Comparison of ENCODE assay signal across 39 cellular contexts in the genomic region with DNA sequence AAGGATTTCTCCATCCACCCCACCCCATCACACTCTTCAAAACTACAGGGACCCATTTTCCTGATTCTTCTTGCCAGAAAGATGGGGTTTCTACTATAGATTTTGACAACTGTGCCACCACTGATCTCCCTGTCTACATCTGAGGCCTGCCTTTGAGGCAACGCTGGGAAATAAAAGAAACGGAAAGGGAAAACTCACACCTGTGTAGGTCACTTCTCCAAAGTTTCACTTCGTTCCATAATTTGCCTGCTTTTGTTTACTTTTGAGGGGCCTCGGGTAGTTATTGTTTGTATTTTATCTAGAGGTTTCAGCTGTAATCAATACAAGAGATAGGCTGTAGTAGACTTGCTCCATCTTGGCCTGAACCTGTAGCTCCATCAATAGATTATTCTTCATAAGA. TPM values are rescaled to one million over a fixed set of nuclear protein-coding genes. Genes with fewer than 3 reads are reported as not detected.
"Had no signal": no experiment of that assay in that cellular context is flagged by ENCODE, and none has a peak within 500 bp of the region (broad histone marks: within the 10 kb centered on the region; RNA-seq: fewer than 3 reads in every experiment).

No MANE protein-coding gene starts in this region.

- H3K27ac ChIP-seq: adrenal gland, cardiac muscle cell, WERI-Rb-1 had no signal

- H3K27me3 ChIP-seq: adrenal gland, cardiac muscle cell had no signal

- H3K27me3 Mint-ChIP-seq: activated naive CD8-positive, alpha-beta T cell treated with anti-CD3 and anti-CD28 coated beads for 36 hours; activated T-cell treated with anti-CD3 and anti-CD28 coated beads, Interleukin-2, amount 50 U/mL, for 24 hours; brain had no signal

- DNase-seq: activated CD4-positive, alpha-beta memory T cell treated with anti-CD3 and anti-CD28 coated beads, Interleukin-2, amount 10 ng/mL, durations not matched to agents 7 days and 5 days; activated CD4-positive, alpha-beta T cell treated with anti-CD3 and anti-CD28 coated beads for 1 hour; activated CD4-positive, alpha-beta T cell treated with anti-CD3 and anti-CD28 coated beads for 36 hours; activated CD4-positive, alpha-beta T cell treated with anti-CD3 and anti-CD28 coated beads for 48 hours; activated CD4-positive, alpha-beta T cell treated with anti-CD3 and anti-CD28 coated beads, Interleukin-2, amount 10 ng/mL, durations not matched to agents 7 days and 5 days; activated CD4-positive, alpha-beta T cell treated with anti-CD3 and anti-CD28 coated beads, Interleukin-2, amount 50 U/mL, for 48 hours; activated CD4-positive, CD25-positive, alpha-beta regulatory T cell; activated CD8-positive, alpha-beta memory T cell treated with anti-CD3 and anti-CD28 coated beads for 24 hours; activated CD8-positive, alpha-beta memory T cell treated with anti-CD3 and anti-CD28 coated beads, Interleukin-2, amount 10 ng/mL, durations not matched to agents 7 days and 5 days; activated CD8-positive, alpha-beta memory T cell treated with anti-CD3 and anti-CD28 coated beads, Interleukin-2, amount 50 U/mL, for 48 hours; activated CD8-positive, alpha-beta T cell treated with anti-CD3 and anti-CD28 coated beads, Interleukin-2, amount 10 ng/mL, durations not matched to agents 7 days and 5 days; activated effector memory CD4-positive, alpha-beta T cell treated with anti-CD3 and anti-CD28 coated beads, Interleukin-2, amount 50 U/mL, for 16 hours; activated gamma-delta T cell treated with Interleukin-2 at 50 U/mL for 16 hours; activated naive CD4-positive, alpha-beta T cell; activated naive CD4-positive, alpha-beta T cell treated with anti-CD3 and anti-CD28 coated beads for 36 hours; activated naive CD4-positive, alpha-beta T cell treated with anti-CD3 and anti-CD28 coated beads, Interleukin-2, amount 50 U/mL, for 16 hours; activated naive CD8-positive, alpha-beta T cell treated with anti-CD3 and anti-CD28 coated beads for 36 hours; activated T-cell treated with anti-CD3 and anti-CD28 coated beads, Interleukin-2, amount 50 U/mL, for 24 hours; activated T-cell treated with anti-CD3 and anti-CD28 coated beads, Interleukin-2, amount 50 U/mL, for 48 hours; adrenal gland; amniotic stem cell; aorta; central memory CD4-positive, alpha-beta T cell; SW 1271; T-helper 1 cell; T-helper 2 cell; T-helper 9 cell; WERI-Rb-1 had no signal

- H3K4me1 Mint-ChIP-seq: activated CD4-positive, alpha-beta memory T cell treated with anti-CD3 and anti-CD28 coated beads, Interleukin-2, amount 10 ng/mL, durations not matched to agents 7 days and 5 days; activated CD4-positive, alpha-beta T cell treated with anti-CD3 and anti-CD28 coated beads for 36 hours; activated CD4-positive, alpha-beta T cell treated with anti-CD3 and anti-CD28 coated beads, Interleukin-2, amount 10 ng/mL, durations not matched to agents 7 days and 5 days; activated CD8-positive, alpha-beta memory T cell treated with anti-CD3 and anti-CD28 coated beads, Interleukin-2, amount 10 ng/mL, durations not matched to agents 7 days and 5 days; activated naive CD8-positive, alpha-beta T cell treated with anti-CD3 and anti-CD28 coated beads for 36 hours had no signal

- H3K27ac Mint-ChIP-seq: activated CD4-positive, alpha-beta memory T cell treated with anti-CD3 and anti-CD28 coated beads, Interleukin-2, amount 10 ng/mL, durations not matched to agents 7 days and 5 days; activated CD4-positive, alpha-beta T cell treated with anti-CD3 and anti-CD28 coated beads for 36 hours; activated CD4-positive, alpha-beta T cell treated with anti-CD3 and anti-CD28 coated beads, Interleukin-2, amount 10 ng/mL, durations not matched to agents 7 days and 5 days; activated CD8-positive, alpha-beta memory T cell treated with anti-CD3 and anti-CD28 coated beads, Interleukin-2, amount 10 ng/mL, durations not matched to agents 7 days and 5 days; activated CD8-positive, alpha-beta T cell treated with anti-CD3 and anti-CD28 coated beads, Interleukin-2, amount 10 ng/mL, durations not matched to agents 7 days and 5 days; activated naive CD4-positive, alpha-beta T cell treated with anti-CD3 and anti-CD28 coated beads for 36 hours; activated naive CD4-positive, alpha-beta T cell treated with anti-CD3 and anti-CD28 coated beads, Interleukin-2, amount 50 U/mL, for 72 hours; activated naive CD8-positive, alpha-beta T cell treated with anti-CD3 and anti-CD28 coated beads for 36 hours; activated T-cell treated with anti-CD3 and anti-CD28 coated beads, Interleukin-2, amount 50 U/mL, for 24 hours; activated T-helper 2 cell treated with anti-CD3 and anti-CD28 coated beads, Interferon-gamma antibody, Interleukin-2, Interleukin-4, amounts not matched to agents 10 μg/mL and 5 μg/mL and 100 μg/mL, durations not matched to agents 14 hours and 24 hours and 36 hours; brain; T-helper 1 cell treated with Interleukin-12 subunit alpha and Interleukin-12 subunit beta and Interleukin-4 antibody, amounts not matched to agents 30 μg/mL and 1 μg/mL, for 36 hours; T-helper 2 cell treated with Interferon-gamma antibody and Interleukin-4, amounts not matched to agents 5 μg/mL and 100 μg/mL, for 36 hours; WTC11 had no signal

- H3K4me1 ChIP-seq: adrenal gland had no signal

- H3K4me3 Mint-ChIP-seq: activated CD4-positive, alpha-beta memory T cell treated with anti-CD3 and anti-CD28 coated beads, Interleukin-2, amount 10 ng/mL, durations not matched to agents 7 days and 5 days; activated CD4-positive, alpha-beta T cell treated with anti-CD3 and anti-CD28 coated beads for 36 hours; activated CD4-positive, alpha-beta T cell treated with anti-CD3 and anti-CD28 coated beads, Interleukin-2, amount 10 ng/mL, durations not matched to agents 7 days and 5 days; activated CD8-positive, alpha-beta memory T cell treated with anti-CD3 and anti-CD28 coated beads, Interleukin-2, amount 10 ng/mL, durations not matched to agents 7 days and 5 days; activated CD8-positive, alpha-beta T cell treated with anti-CD3 and anti-CD28 coated beads, Interleukin-2, amount 10 ng/mL, durations not matched to agents 7 days and 5 days; activated naive CD4-positive, alpha-beta T cell treated with anti-CD3 and anti-CD28 coated beads for 36 hours; activated naive CD8-positive, alpha-beta T cell treated with anti-CD3 and anti-CD28 coated beads for 36 hours; activated T-cell treated with anti-CD3 and anti-CD28 coated beads, Interleukin-2, amount 50 U/mL, for 24 hours; brain; T-helper 1 cell treated with Interleukin-12 subunit alpha and Interleukin-12 subunit beta and Interleukin-4 antibody, amounts not matched to agents 30 μg/mL and 1 μg/mL, for 36 hours; T-helper 2 cell treated with Interferon-gamma antibody and Interleukin-4, amounts not matched to agents 5 μg/mL and 100 μg/mL, for 36 hours; WTC11 had no signal

- H3K9me3 Mint-ChIP-seq: activated CD4-positive, alpha-beta memory T cell treated with anti-CD3 and anti-CD28 coated beads, Interleukin-2, amount 10 ng/mL, durations not matched to agents 7 days and 5 days; activated CD4-positive, alpha-beta T cell treated with anti-CD3 and anti-CD28 coated beads, Interleukin-2, amount 10 ng/mL, durations not matched to agents 7 days and 5 days; activated naive CD4-positive, alpha-beta T cell treated with anti-CD3 and anti-CD28 coated beads for 36 hours; activated naive CD4-positive, alpha-beta T cell treated with anti-CD3 and anti-CD28 coated beads, Interleukin-2, amount 50 U/mL, for 72 hours; activated naive CD8-positive, alpha-beta T cell treated with anti-CD3 and anti-CD28 coated beads for 36 hours; activated T-helper 2 cell treated with anti-CD3 and anti-CD28 coated beads, Interferon-gamma antibody, Interleukin-2, Interleukin-4, amounts not matched to agents 10 μg/mL and 5 μg/mL and 100 μg/mL, durations not matched to agents 14 hours and 24 hours and 36 hours; T-helper 1 cell treated with Interleukin-12 subunit alpha and Interleukin-12 subunit beta and Interleukin-4 antibody, amounts not matched to agents 30 μg/mL and 1 μg/mL, for 36 hours; T-helper 2 cell treated with Interferon-gamma antibody and Interleukin-4, amounts not matched to agents 5 μg/mL and 100 μg/mL, for 36 hours had no signal

- H3K36me3 Mint-ChIP-seq: activated CD8-positive, alpha-beta memory T cell treated with anti-CD3 and anti-CD28 coated beads, Interleukin-2, amount 10 ng/mL, durations not matched to agents 7 days and 5 days; activated naive CD4-positive, alpha-beta T cell treated with anti-CD3 and anti-CD28 coated beads, Interleukin-2, amount 50 U/mL, for 72 hours; activated naive CD8-positive, alpha-beta T cell treated with anti-CD3 and anti-CD28 coated beads for 36 hours had no signal

- H3K36me3 ChIP-seq: adrenal gland, cardiac muscle cell had no signal

- ATAC-seq: activated CD4-positive, alpha-beta T cell treated with anti-CD3 and anti-CD28 coated beads for 36 hours; activated CD4-positive, CD25-positive, alpha-beta regulatory T cell treated with anti-CD3 and anti-CD28 coated beads, Interleukin-2, amount 50 U/mL, for 24 hours; activated CD8-positive, alpha-beta memory T cell treated with anti-CD3 and anti-CD28 coated beads, Interleukin-2, amount 10 ng/mL, durations not matched to agents 7 days and 5 days; activated CD8-positive, alpha-beta T cell treated with anti-CD3 and anti-CD28 coated beads, Interleukin-2, amount 10 ng/mL, durations not matched to agents 7 days and 5 days; activated naive CD4-positive, alpha-beta T cell treated with anti-CD3 and anti-CD28 coated beads, Interleukin-2, amount 50 U/mL, for 72 hours; WTC11 had no signal

- H3K4me3 ChIP-seq: adrenal gland, cardiac muscle cell had no signal

- FAIRE-seq: astrocyte, bronchial epithelial cell, TTC549 had no signal

RNA-seq across cellular contexts. Expression of a gene that starts 56.1 kb away (rescaled TPM):
- polyA plus RNA-seq: cardiac muscle cell had no signal
